In the genomic region with DNA sequence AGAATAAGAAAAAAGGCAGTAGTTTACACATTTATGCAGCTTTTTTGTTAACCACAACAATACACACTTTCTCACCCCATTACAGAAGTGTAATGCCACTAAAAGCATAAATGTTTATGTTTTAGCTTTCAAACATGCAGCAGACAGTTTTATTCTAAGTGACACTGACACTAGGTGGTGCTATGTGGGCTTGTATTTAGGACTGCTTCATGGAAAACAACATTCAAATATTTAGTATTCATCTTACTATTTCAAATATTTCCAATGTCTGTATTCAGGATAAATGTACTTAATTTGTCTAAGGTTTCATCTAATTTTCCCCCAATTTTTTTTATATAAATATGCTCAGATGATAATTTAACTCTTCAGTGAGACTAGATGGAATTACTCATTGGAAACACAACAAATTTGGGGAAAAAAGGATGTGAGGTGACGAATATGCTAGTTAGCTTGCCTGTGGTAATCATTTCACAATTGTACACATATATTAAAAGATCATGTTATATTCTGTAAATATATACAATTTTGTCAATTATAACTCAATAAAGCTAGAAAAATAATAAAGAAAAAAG, we compare ENCODE assay signal across 8 cellular contexts.
DNase-seq lines count a peak whose midpoint lies in the region; ATAC-seq and TF ChIP-seq lines count a peak whose summit lies in the region.

No MANE protein-coding gene starts in this region.

- H3K27me3 ChIP-seq in upper lobe of left lung (no peaks in the 10 kb centered on the region), MG63 (no peaks in the 10 kb centered on the region)

- WGBS in upper lobe of left lung, 2 donors, result 90 to 95% methylated on average over 1 of the region's 1 CpG

- H3K36me3 ChIP-seq in upper lobe of left lung, result peaks cover 0 to 28% (median 2%) of the 10 kb centered on the region in 4 donors
- peaks cover 4% of the 10 kb centered on the region; the same call in 1 of the 2 replicates for H3K36me3 ChIP-seq in MG63

- H3K9me3 ChIP-seq in upper lobe of left lung, result no peaks in the 10 kb centered on the region
- H3K9me3 ChIP-seq in MG63, result no peaks in the 10 kb centered on the region

- no peaks in the 10 kb centered on the region for H3K4me1 ChIP-seq in upper lobe of left lung

- TF ChIP-seq CTCF in WI38 (IDR thresholded peaks at IDR 0.05; ENCODE audit: low read depth, low read length) (peak; percentile 37; the same call in 1 of the 2 replicates), upper lobe of left lung (IDR thresholded peaks at IDR 0.05) (peak in 4 of 6 experiments; percentile 18 to 44 (median 33))

- no peak for TF ChIP-seq POLR2A in upper lobe of left lung (IDR thresholded peaks at IDR 0.05)

- peak; percentile 12 to 60 for DNase-seq in NCI-H526 (lab: John Stamatoyannopoulos, UW)
- DNase-seq in NCI-H526 treated with DMSO at 0.1 percent for 48 hours (lab: John Stamatoyannopoulos, UW), result no peak
- DNase-seq in M059J (ENCODE audit: low read depth), result peak; percentile 56
- DNase-seq in iPS-NIHi11 (ENCODE audit: low spot score), result peak; percentile 22
- DNase-seq in upper lobe of left lung, result no peak
- no peak for DNase-seq in MG63

- H3K27ac ChIP-seq in upper lobe of left lung, result no peak overlapping the region

- no peak for TF ChIP-seq EP300 in upper lobe of left lung (IDR thresholded peaks at IDR 0.05)

- H3K4me3 ChIP-seq in WI38 (ENCODE audit: low read depth, low read length) (no peak overlapping the region), upper lobe of left lung (no peak overlapping the region), MG63 (no peak overlapping the region)

- ATAC-seq in upper lobe of left lung (ENCODE audit: low FRiP score in 2 of 2), result no peak
- no peak for ATAC-seq in GM18873 (IDR thresholded peaks at IDR 0.05; ENCODE audit: low FRiP score, unreplicated experiment)

Comparison
In these comparisons a context has a peak if more than half of its experiments do, and no peak if none do; other contexts are left out.
1. DNase-seq: peak in NCI-H526 (2 of 2), M059J (single experiment) and iPS-NIHi11 (single experiment); none in NCI-H526 treated with DMSO at 0.1 percent for 48 hours (single experiment), upper lobe of left lung (0 of 2) and MG63 (single experiment).